Comparison of ENCODE assay signal across 8 cellular contexts in the genomic region with DNA sequence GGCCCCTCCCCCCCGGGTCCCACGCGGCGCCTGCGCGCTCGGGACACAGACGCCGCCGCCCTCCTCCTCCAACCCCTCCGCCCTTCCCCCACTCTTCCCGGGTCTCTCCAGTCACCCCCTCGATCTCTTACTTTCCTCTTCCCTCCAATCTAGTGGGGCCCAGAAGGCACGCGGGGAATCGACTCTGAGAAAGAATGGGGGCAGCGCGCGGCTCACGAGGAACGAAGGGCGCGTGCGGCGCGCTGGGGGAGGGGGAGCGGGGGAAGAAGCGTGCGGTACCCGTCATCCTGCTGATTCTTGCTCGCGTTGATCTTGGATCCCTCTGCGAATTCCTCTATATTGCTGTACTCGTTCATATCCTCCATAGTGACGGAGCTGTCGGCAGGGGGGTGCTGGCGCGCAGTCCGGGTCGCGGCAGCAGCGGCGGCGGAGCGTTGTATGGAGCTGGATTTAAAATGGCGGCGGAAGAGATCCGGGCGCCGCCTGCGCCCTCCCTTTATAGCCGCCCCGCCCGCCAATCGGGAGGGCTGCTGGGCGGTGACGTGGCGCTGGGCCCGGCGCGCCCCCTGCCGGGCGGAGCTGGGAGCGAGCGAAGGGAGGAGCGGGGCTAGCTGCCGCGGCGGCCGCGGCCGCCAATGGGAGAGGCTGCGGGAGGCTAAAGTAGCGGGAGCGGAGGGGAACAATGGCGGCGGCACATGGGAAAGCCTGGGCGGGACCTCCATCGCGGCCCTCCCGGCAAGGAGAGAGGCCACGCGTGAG. TPM values are rescaled to one million over a fixed set of nuclear protein-coding genes. Genes with fewer than 3 reads are reported as not detected.
DNase-seq lines count a peak whose midpoint lies in the region; ATAC-seq, FAIRE-seq and TF ChIP-seq lines count a peak whose summit lies in the region.

No MANE protein-coding gene starts in this region.

- H3K27me3 ChIP-seq in HUES6 (ENCODE audit: control insufficient read depth, insufficient read depth, low read length) (no peaks in the 10 kb centered on the region), NT2/D1 (ENCODE audit: insufficient read depth, insufficient read length) (no peaks in the 10 kb centered on the region), endothelial cell of umbilical vein (ENCODE audit: control insufficient read depth in 2 of 2, insufficient read depth in 2 of 2, low read length in 2 of 2) (no peaks in the 10 kb centered on the region)

- H3K4me2 ChIP-seq in endothelial cell of umbilical vein (ENCODE audit: insufficient read depth, low read length) = peak overlapping the region; percentile 85

- dilution Hi-C loops in endothelial cell of umbilical vein (cut with MboI; ENCODE audit: extremely low pct_ligation_motif_present, low sequenced_read_pairs) = no loop called here

- no TSS peak for BruUV-seq in endothelial cell of umbilical vein (replicated peaks; lab: Mats Ljungman, UMichigan)

- no peaks in the 10 kb centered on the region for H3K9me3 ChIP-seq in HUES6 (ENCODE audit: control insufficient read depth, insufficient read depth, low read depth, low read length)
- no peaks in the 10 kb centered on the region for H3K9me3 ChIP-seq in NT2/D1 (ENCODE audit: insufficient read depth, low read length)
- H3K9me3 ChIP-seq in endothelial cell of umbilical vein (replicated peaks; ENCODE audit: control insufficient read depth, insufficient read depth, low read length) = no peaks in the 10 kb centered on the region
- H3K9me3 ChIP-seq in mucosa of descending colon = no peaks in the 10 kb centered on the region

- intact Hi-C loops in endothelial cell of umbilical vein (cut with micrococcal nuclease) (loop anchor here (1.0 kb wide), 1 partner anchor 55 kb away; no protein-coding TSS in a partner anchor), mucosa of descending colon (cut with DNase I, micrococcal nuclease) (loop anchor here (10.0 kb wide), 1 partner anchor 54 kb away; a partner anchor contains a TSS)

- H3K4me1 ChIP-seq in HUES6 (ENCODE audit: control insufficient read depth, insufficient read depth, low read length) (peaks cover 3% of the 10 kb centered on the region; the same call in 1 of the 2 replicates), NT2/D1 (ENCODE audit: insufficient read depth, insufficient read length) (no peaks in the 10 kb centered on the region), endothelial cell of umbilical vein (ENCODE audit: control insufficient read depth, extremely low read depth, insufficient read depth, low read length) (peaks cover 31% of the 10 kb centered on the region), mucosa of descending colon (ENCODE audit: low read depth) (peaks cover 27% of the 10 kb centered on the region)

- no peaks in the 10 kb centered on the region for H3K9me1 ChIP-seq in endothelial cell of umbilical vein (replicated peaks; ENCODE audit: control insufficient read depth, extremely low read depth, insufficient read depth, low read length)

- H4K20me1 ChIP-seq in endothelial cell of umbilical vein (replicated peaks; ENCODE audit: control insufficient read depth, extremely low read depth, insufficient read depth, low read length) = peaks cover 36% of the 10 kb centered on the region

- TF ChIP-seq POLR2A in endothelial cell of umbilical vein (IDR thresholded peaks at IDR 0.05; ENCODE audit: low read depth, low read length) = peak; percentile 60

- H3K27ac ChIP-seq in HUES6 (ENCODE audit: low read depth, low read length) = peak overlapping the region; percentile 97
- peak overlapping the region; percentile 99 for H3K27ac ChIP-seq in endothelial cell of umbilical vein (ENCODE audit: insufficient read depth, low read depth, low read length)

- H3K4me3 ChIP-seq in HUES6 (ENCODE audit: low read depth, low read length) = peak overlapping the region; percentile 85
- H3K4me3 ChIP-seq in NT2/D1 (ENCODE audit: insufficient read length, low read depth) = peak overlapping the region; percentile 94
- H3K4me3 ChIP-seq in endothelial cell of umbilical vein (replicated peaks in 1 of 3; ENCODE audit: insufficient read depth in 1 of 3, low read depth in 1 of 3, low read length in 3 of 3) = peak overlapping the region; percentile 89 to 100 (median 98)
- peak overlapping the region; percentile 70 for H3K4me3 ChIP-seq in mucosa of descending colon

- ATAC-seq in GM21447 (IDR thresholded peaks at IDR 0.05; ENCODE audit: unreplicated experiment) (peak; percentile 49), mucosa of descending colon (peak; percentile 85)

- H3K79me2 ChIP-seq in endothelial cell of umbilical vein (ENCODE audit: control insufficient read depth, insufficient read depth, low read length) = peaks cover 78% of the 10 kb centered on the region

- POLR2A ChIA-PET in endothelial cell of umbilical vein (lab: Charles Lee) = interaction anchor here (0.6 to 2.2 kb wide), 11 partner anchors 8 to 900 kb away, joined by 3 to 16 read pairs (median 4); a partner anchor contains a TSS

- peak; percentile 38 for FAIRE-seq in endothelial cell of umbilical vein (lab: Jason Lieb, UNC)

- peak overlapping the region; percentile 77 for H2AFZ ChIP-seq in endothelial cell of umbilical vein (ENCODE audit: low read depth, low read length)

- H3K36me3 ChIP-seq in HUES6 (ENCODE audit: control insufficient read depth, insufficient read depth, low read length) = peaks cover 52% of the 10 kb centered on the region
- peaks cover 66% of the 10 kb centered on the region for H3K36me3 ChIP-seq in NT2/D1 (ENCODE audit: insufficient read depth, insufficient read length, low read length)
- H3K36me3 ChIP-seq in endothelial cell of umbilical vein (ENCODE audit: control insufficient read depth in 2 of 2, extremely low read depth in 1 of 2, insufficient read depth in 2 of 2, low read length in 2 of 2) = peaks cover 10 to 36% of the 10 kb centered on the region in 2 experiments
- H3K36me3 ChIP-seq in mucosa of descending colon (ENCODE audit: low read depth) = no peaks in the 10 kb centered on the region

- H3K9ac ChIP-seq in HUES6 (ENCODE audit: low read length) (peak overlapping the region; percentile 100), NT2/D1 (ENCODE audit: insufficient read length, low read depth) (peak overlapping the region; percentile 99), endothelial cell of umbilical vein (replicated peaks; ENCODE audit: extremely low read depth, insufficient read depth, low read length) (peak overlapping the region; percentile 100)

- TF ChIP-seq CTCF in endothelial cell of umbilical vein (IDR thresholded peaks at IDR 0.05; ENCODE audit: extremely low read depth in 1 of 2, insufficient read depth in 1 of 2, low read depth in 1 of 2, low read length in 2 of 2) = peak; percentile 80 to 99
- peak; percentile 96 for TF ChIP-seq CTCF in mucosa of descending colon (IDR thresholded peaks at IDR 0.05)

- CTCF ChIA-PET in endothelial cell of umbilical vein (lab: Charles Lee) = interaction anchor here (0.7 to 2.6 kb wide), 14 partner anchors 10 to 144 kb away, joined by 3 to 16 read pairs (median 5); a partner anchor contains a TSS

- DNase-seq in DMS 273 (lab: John Stamatoyannopoulos, UW; ENCODE audit: unreplicated experiment) = peak; percentile 95
- DNase-seq in NT2/D1 (ENCODE audit: low read depth, low spot score) = peak; percentile 63
- peak; percentile 95 for DNase-seq in activated CD8-positive, alpha-beta memory T cell treated with anti-CD3 and anti-CD28 coated beads, Interleukin-2, amount 50 U/mL, for 4 hours
- peak; percentile 95 for DNase-seq in endothelial cell of umbilical vein (ENCODE audit: low read depth, low spot score)
- peak; percentile 93 to 98 (median 95) for DNase-seq in mucosa of descending colon
- DNase-seq in stimulated activated CD8-positive, alpha-beta memory T cell treated with anti-CD3 and anti-CD28 coated beads, Interleukin-4, amount 100 ng/mL, for 24 hours (ENCODE audit: low read depth) = peak; percentile 87

TF ChIP-seq in endothelial cell of umbilical vein, 7 proteins besides CTCF, POLR2A, EP300 and RAD21 (continues in another document):
- peak; percentile 92 for TF ChIP-seq POLR2AphosphoS5 (IDR thresholded peaks at IDR 0.05; ENCODE audit: insufficient read depth, low read depth, low read length)
- TF ChIP-seq, protein P1, sequence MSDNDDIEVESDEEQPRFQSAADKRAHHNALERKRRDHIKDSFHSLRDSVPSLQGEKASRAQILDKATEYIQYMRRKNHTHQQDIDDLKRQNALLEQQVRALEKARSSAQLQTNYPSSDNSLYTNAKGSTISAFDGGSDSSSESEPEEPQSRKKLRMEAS (IDR thresholded peaks at IDR 0.05; ENCODE audit: insufficient read depth, insufficient read length) = no peak

RNA-seq across cellular contexts. Expression of a gene that starts 1.1 kb away (rescaled TPM):
- total RNA-seq in endothelial cell of umbilical vein = 292 and 293 TPM in 2 replicates
- 97.1 and 160 TPM in 2 replicates for polyA plus RNA-seq in endothelial cell of umbilical vein
- 171 and 225 TPM in 2 replicates for polyA plus RNA-seq in endothelial cell of umbilical vein (2011; cell fraction: cytosol; rRNA removed)
- 446 and 780 TPM in 2 replicates for polyA plus RNA-seq in endothelial cell of umbilical vein (2011; cell fraction: nucleus; rRNA removed)
- polyA plus RNA-seq in endothelial cell of umbilical vein (2012) = 222 and 296 TPM in 2 replicates
- 37.0 and 46.5 TPM in 2 replicates for polyA minus RNA-seq in endothelial cell of umbilical vein
- 51.2 TPM for polyA minus RNA-seq in endothelial cell of umbilical vein (2011; cell fraction: cytosol; rRNA and poly(A)+ RNA removed)
- 86.1 and 104 TPM in 2 replicates for polyA minus RNA-seq in endothelial cell of umbilical vein (2011; cell fraction: nucleus; rRNA and poly(A)+ RNA removed)
- total RNA-seq in mucosa of descending colon = 100 to 1,000 TPM in 2 of 3 donors, 10 to 100 TPM in 1; 84.1 to 186 (median 107) TPM

RNA-seq across cellular contexts. Expression of a gene that starts 1.2 kb away (rescaled TPM):
- total RNA-seq in endothelial cell of umbilical vein (35.0 and 35.3 TPM in 2 replicates), mucosa of descending colon (10 to 100 TPM; 15.6 to 22.7 (median 19.9) TPM)
- 8.2 and 11.1 TPM in 2 replicates for polyA plus RNA-seq in endothelial cell of umbilical vein
- polyA plus RNA-seq in endothelial cell of umbilical vein (2011; cell fraction: cytosol; rRNA removed) = 14.3 and 14.6 TPM in 2 replicates
- 8.3 and 10.6 TPM in 2 replicates for polyA plus RNA-seq in endothelial cell of umbilical vein (2011; cell fraction: nucleus; rRNA removed)
- 26.6 and 35.3 TPM in 2 replicates for polyA plus RNA-seq in endothelial cell of umbilical vein (2012)
- 14.4 and 17.0 TPM in 2 replicates for polyA minus RNA-seq in endothelial cell of umbilical vein
- polyA minus RNA-seq in endothelial cell of umbilical vein (2011; cell fraction: cytosol; rRNA and poly(A)+ RNA removed) = 6.2 TPM
- polyA minus RNA-seq in endothelial cell of umbilical vein (2011; cell fraction: nucleus; rRNA and poly(A)+ RNA removed) = 5.7 and 6.8 TPM in 2 replicates

RNA-seq across cellular contexts. Expression of a gene that starts 55.4 kb away (rescaled TPM):
- 361 and 363 TPM in 2 replicates for total RNA-seq in endothelial cell of umbilical vein
- 63.9 and 91.3 TPM in 2 replicates for polyA plus RNA-seq in endothelial cell of umbilical vein
- polyA plus RNA-seq in endothelial cell of umbilical vein (2011; cell fraction: cytosol; rRNA removed) = 83.9 and 112 TPM in 2 replicates
- polyA plus RNA-seq in endothelial cell of umbilical vein (2011; cell fraction: nucleus; rRNA removed) = 258 and 346 TPM in 2 replicates
- 202 and 293 TPM in 2 replicates for polyA plus RNA-seq in endothelial cell of umbilical vein (2012)
- polyA minus RNA-seq in endothelial cell of umbilical vein = 30.2 and 38.0 TPM in 2 replicates
- 36.0 TPM for polyA minus RNA-seq in endothelial cell of umbilical vein (2011; cell fraction: cytosol; rRNA and poly(A)+ RNA removed)
- polyA minus RNA-seq in endothelial cell of umbilical vein (2011; cell fraction: nucleus; rRNA and poly(A)+ RNA removed) = 91.3 and 117 TPM in 2 replicates
- total RNA-seq in mucosa of descending colon = 100 to 1,000 TPM; 120 to 176 (median 172) TPM

Comparison
In these comparisons a context has a peak if more than half of its experiments do, and no peak if none do; other contexts are left out.
1. Peak in every context shown above with its lines: DNase-seq, ATAC-seq, H3K4me3 ChIP-seq and H3K27ac ChIP-seq.